28 cellular contexts compared by ENCODE assay signal in the genomic region with DNA sequence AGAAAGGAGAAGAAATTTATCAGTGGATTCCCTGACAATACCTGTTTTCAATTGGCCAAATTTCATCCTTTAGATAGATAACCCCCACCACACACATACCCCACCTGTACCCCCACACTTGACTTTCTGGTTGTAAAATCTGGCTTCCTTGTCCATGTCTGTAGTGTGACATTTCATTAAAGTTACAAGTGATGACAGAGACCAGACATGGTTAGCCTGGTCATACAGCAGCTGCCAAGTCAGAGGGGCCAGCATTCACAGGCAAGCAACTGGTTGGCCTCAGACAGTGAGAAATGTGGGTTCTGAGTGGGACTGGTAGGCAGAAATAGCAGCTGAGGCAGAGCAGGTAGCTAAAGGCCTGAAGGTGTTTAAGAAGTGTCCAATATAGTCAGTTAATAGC.
"Had no signal": no experiment of that assay in that cellular context is flagged by ENCODE, and none has a peak within 500 bp of the region (broad histone marks: within the 10 kb centered on the region; RNA-seq: fewer than 3 reads in every experiment).

No MANE protein-coding gene starts in this region.

- ATAC-seq: stimulated activated effector memory CD8-positive, alpha-beta T cell treated with anti-CD3 and anti-CD28 coated beads, Interleukin-12 subunit alpha, Interleukin-12 subunit beta, amount 100 ng/mL, for 72 hours; stimulated activated memory B cell treated with anti-CD40 and anti-IgM and Interleukin-4, amounts not matched to agents 10 μg/mL and 1 μg/mL and 100 μg/mL, for 72 hours; stimulated activated naive B cell treated with anti-CD40 and anti-IgM and Interleukin-4, amounts not matched to agents 10 μg/mL and 1 μg/mL and 100 μg/mL, for 72 hours; stimulated activated naive CD8-positive, alpha-beta T cell treated with anti-CD3 and anti-CD28 coated beads, Interleukin-15, amount 100 ng/mL, for 72 hours; stimulated activated naive CD8-positive, alpha-beta T cell treated with anti-CD3 and anti-CD28 coated beads, Interleukin-15, Interleukin-2, amounts not matched to agents 100 U/mL and 50 U/mL, for 24 hours; upper lobe of right lung had no signal

- H3K36me3 ChIP-seq: stomach, suprapubic skin, thoracic aorta, thyroid gland, tibial artery, tibial nerve, transverse colon, upper lobe of left lung, upper lobe of right lung, uterus, vagina had no signal

- H3K4me1 ChIP-seq: stomach, suprapubic skin, testis, thyroid gland, tibial artery, tibial nerve, transverse colon, upper lobe of left lung, upper lobe of right lung, uterus, vagina had no signal

- H3K9me3 ChIP-seq: stomach, suprapubic skin, testis, thoracic aorta, thyroid gland, tibial artery, tibial nerve, transverse colon, upper lobe of left lung, upper lobe of right lung, uterus, vagina had no signal

- DNase-seq: stimulated activated CD4-positive, alpha-beta T cell treated with anti-CD3 and anti-CD28 coated beads, Interleukin-2, amount 100 ng/mL, for 48 hours; stimulated activated CD4-positive, alpha-beta T cell treated with anti-CD3 and anti-CD28 coated beads, Interleukin-4, amount 100 ng/mL, for 1 hour; stimulated activated CD4-positive, alpha-beta T cell treated with anti-CD3 and anti-CD28 coated beads, Interleukin-4, amount 100 ng/mL, for 24 hours; stimulated activated CD4-positive, alpha-beta T cell treated with anti-CD3 and anti-CD28 coated beads, Interleukin-4, amount 100 ng/mL, for 4 hours; stimulated activated CD8-positive, alpha-beta memory T cell treated with anti-CD3 and anti-CD28 coated beads, Interleukin-4, amount 100 ng/mL, for 48 hours; stimulated activated naive B cell treated with anti-CD40 and anti-IgM and Interleukin-4, amounts not matched to agents 10 μg/mL and 1 μg/mL and 100 μg/mL, for 72 hours; stimulated activated naive CD4-positive, alpha-beta T cell; stimulated activated naive CD4-positive, alpha-beta T cell treated with Interleukin-2 at 50 U/mL for 16 hours; stimulated activated naive CD8-positive, alpha-beta T cell treated with anti-CD3 and anti-CD28 coated beads, Interleukin-15, amount 100 ng/mL, for 72 hours; stimulated activated naive CD8-positive, alpha-beta T cell treated with anti-CD3 and anti-CD28 coated beads, Interleukin-15, Interleukin-2, amounts not matched to agents 100 U/mL and 50 U/mL, for 24 hours; stomach; substantia nigra; testis; thyroid gland; tibial artery; transverse colon; trophoblast cell; upper lobe of left lung; upper lobe of right lung; uterus had no signal

- H3K27ac Mint-ChIP-seq: stimulated activated effector memory CD8-positive, alpha-beta T cell treated with anti-CD3 and anti-CD28 coated beads, Interleukin-12 subunit alpha, Interleukin-12 subunit beta, amount 100 ng/mL, for 72 hours; stimulated activated memory B cell treated with anti-CD40 and anti-IgM and Interleukin-4, amounts not matched to agents 10 μg/mL and 1 μg/mL and 100 μg/mL, for 72 hours; stimulated activated naive B cell treated with anti-CD40 and anti-IgM and Interleukin-4, amounts not matched to agents 10 μg/mL and 1 μg/mL and 100 μg/mL, for 72 hours; stimulated activated naive CD8-positive, alpha-beta T cell treated with anti-CD3 and anti-CD28 coated beads, Interleukin-15, amount 100 ng/mL, for 72 hours; stimulated activated naive CD8-positive, alpha-beta T cell treated with anti-CD3 and anti-CD28 coated beads, Interleukin-15, Interleukin-2, amounts not matched to agents 100 ng/mL and 50 ng/mL, for 24 hours; type B pancreatic cell had no signal

- H3K27ac ChIP-seq: stomach, suprapubic skin, testis, thoracic aorta, thyroid gland, tibial artery, tibial nerve, transverse colon, upper lobe of left lung, upper lobe of right lung, uterus, vagina had no signal

- H3K27me3 ChIP-seq: stomach, suprapubic skin, testis, thyroid gland, tibial artery, tibial nerve, transverse colon, upper lobe of left lung, upper lobe of right lung, uterus, vagina had no signal

- H3K4me1 Mint-ChIP-seq: stimulated activated effector memory CD8-positive, alpha-beta T cell treated with anti-CD3 and anti-CD28 coated beads, Interleukin-12 subunit alpha, Interleukin-12 subunit beta, amount 100 ng/mL, for 72 hours; stimulated activated memory B cell treated with anti-CD40 and anti-IgM and Interleukin-4, amounts not matched to agents 10 μg/mL and 1 μg/mL and 100 μg/mL, for 72 hours; stimulated activated naive B cell treated with anti-CD40 and anti-IgM and Interleukin-4, amounts not matched to agents 10 μg/mL and 1 μg/mL and 100 μg/mL, for 72 hours; stimulated activated naive CD8-positive, alpha-beta T cell treated with anti-CD3 and anti-CD28 coated beads, Interleukin-15, amount 100 ng/mL, for 72 hours had no signal

- H3K9me3 Mint-ChIP-seq: stimulated activated naive CD8-positive, alpha-beta T cell treated with anti-CD3 and anti-CD28 coated beads, Interleukin-15, Interleukin-2, amounts not matched to agents 100 ng/mL and 50 ng/mL, for 24 hours; type B pancreatic cell had no signal

- H3K36me3 Mint-ChIP-seq: stimulated activated effector memory CD8-positive, alpha-beta T cell treated with anti-CD3 and anti-CD28 coated beads, Interleukin-12 subunit alpha, Interleukin-12 subunit beta, amount 100 ng/mL, for 72 hours; stimulated activated memory B cell treated with anti-CD40 and anti-IgM and Interleukin-4, amounts not matched to agents 10 μg/mL and 1 μg/mL and 100 μg/mL, for 72 hours; stimulated activated naive B cell treated with anti-CD40 and anti-IgM and Interleukin-4, amounts not matched to agents 10 μg/mL and 1 μg/mL and 100 μg/mL, for 72 hours; type B pancreatic cell had no signal

- H3K4me3 ChIP-seq: stomach, suprapubic skin, testis, thoracic aorta, thyroid gland, tibial artery, tibial nerve, transverse colon, upper lobe of left lung, upper lobe of right lung, uterus, vagina had no signal

- H3K4me3 Mint-ChIP-seq: stimulated activated effector memory CD8-positive, alpha-beta T cell treated with anti-CD3 and anti-CD28 coated beads, Interleukin-12 subunit alpha, Interleukin-12 subunit beta, amount 100 ng/mL, for 72 hours; stimulated activated memory B cell treated with anti-CD40 and anti-IgM and Interleukin-4, amounts not matched to agents 10 μg/mL and 1 μg/mL and 100 μg/mL, for 72 hours; stimulated activated naive B cell treated with anti-CD40 and anti-IgM and Interleukin-4, amounts not matched to agents 10 μg/mL and 1 μg/mL and 100 μg/mL, for 72 hours; stimulated activated naive CD8-positive, alpha-beta T cell treated with anti-CD3 and anti-CD28 coated beads, Interleukin-15, amount 100 ng/mL, for 72 hours; stimulated activated naive CD8-positive, alpha-beta T cell treated with anti-CD3 and anti-CD28 coated beads, Interleukin-15, Interleukin-2, amounts not matched to agents 100 ng/mL and 50 ng/mL, for 24 hours; type B pancreatic cell had no signal

- H3K27me3 Mint-ChIP-seq: stimulated activated memory B cell treated with anti-CD40 and anti-IgM and Interleukin-4, amounts not matched to agents 10 μg/mL and 1 μg/mL and 100 μg/mL, for 72 hours; stimulated activated naive B cell treated with anti-CD40 and anti-IgM and Interleukin-4, amounts not matched to agents 10 μg/mL and 1 μg/mL and 100 μg/mL, for 72 hours; stimulated activated naive CD8-positive, alpha-beta T cell treated with anti-CD3 and anti-CD28 coated beads, Interleukin-15, amount 100 ng/mL, for 72 hours; stimulated activated naive CD8-positive, alpha-beta T cell treated with anti-CD3 and anti-CD28 coated beads, Interleukin-15, Interleukin-2, amounts not matched to agents 100 ng/mL and 50 ng/mL, for 24 hours had no signal
